ENCODE assay signal across 8 cellular contexts in the genomic region with DNA sequence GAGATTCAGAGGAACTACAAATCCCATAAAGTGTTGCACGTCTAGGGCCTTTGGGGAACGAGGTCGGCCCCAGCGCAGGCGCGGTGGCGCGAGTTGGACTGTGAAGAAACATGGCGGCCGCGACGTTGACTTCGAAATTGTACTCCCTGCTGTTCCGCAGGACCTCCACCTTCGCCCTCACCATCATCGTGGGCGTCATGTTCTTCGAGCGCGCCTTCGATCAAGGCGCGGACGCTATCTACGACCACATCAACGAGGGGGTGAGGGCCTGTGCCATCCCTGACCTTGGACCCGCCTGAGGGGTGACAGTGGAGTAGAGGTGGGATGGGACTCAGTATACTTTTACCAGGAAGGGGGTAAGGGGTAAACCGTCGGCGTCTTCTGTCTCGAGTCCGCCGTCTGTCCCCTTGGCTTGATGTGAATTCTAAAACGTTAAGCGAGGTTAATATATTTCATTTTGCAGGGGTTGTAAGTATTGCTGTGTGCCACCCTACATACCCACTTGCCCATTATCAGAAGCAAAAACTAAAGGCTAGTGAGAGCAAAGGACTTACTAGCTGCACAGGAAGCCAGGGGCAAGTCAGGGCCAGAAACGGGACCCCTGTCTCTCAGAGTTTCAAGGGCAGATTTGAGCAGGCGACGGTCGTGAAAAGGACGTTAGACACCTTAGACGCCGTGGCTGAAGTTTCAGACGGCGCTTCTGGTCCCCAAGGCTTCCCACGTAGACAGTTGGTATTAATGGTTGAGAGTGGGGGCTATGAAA.
DNase-seq lines count a peak whose midpoint lies in the region; ATAC-seq and TF ChIP-seq lines count a peak whose summit lies in the region.

Gene UQCR10 (plus strand): TSS at position 81 of the 763 bp plus-strand sequence. CDS start 30 bp downstream, at position 111.

- in situ Hi-C loops in astrocyte of the cerebellum (cut with HindIII; ENCODE audit: low sequenced_read_pairs), result no loop called here

- peak within 1 kb of the TSS; percentile 100 for H3K4me3 ChIP-seq in astrocyte of the cerebellum (ENCODE audit: low read depth, low read length)
- peak within 1 kb of the TSS; percentile 95 for H3K4me3 ChIP-seq in retinal pigment epithelial cell (ENCODE audit: low read length)

- peak; percentile 63 for ATAC-seq in HG02870 (IDR thresholded peaks at IDR 0.05; ENCODE audit: unreplicated experiment)

- TF ChIP-seq CTCF in astrocyte of the cerebellum (IDR thresholded peaks at IDR 0.05; ENCODE audit: low read depth, low read length, missing control alignments), result no peak
- TF ChIP-seq CTCF in retinal pigment epithelial cell (conservative IDR thresholded peaks at IDR 0.05; ENCODE audit: low read depth, low read length), result no peak

- DNase-seq in NCI-H1694 treated with DMSO at 0.1 percent for 48 hours (lab: John Stamatoyannopoulos, UW) (peak; percentile 97), T-helper 9 cell (peak; percentile 88), astrocyte of the cerebellum (ENCODE audit: low read depth) (peak; percentile 80), hypothalamus (lab: John Stamatoyannopoulos, UW) (peak; percentile 22 to 99 (median 81)), retinal pigment epithelial cell (ENCODE audit: low read depth) (peak; percentile 61), inferior parietal cortex (ENCODE audit: extremely low spot score) (no peak)

- TF ChIP-seq POLR2A in GM15510 (IDR thresholded peaks at IDR 0.05; ENCODE audit: borderline replicate concordance, extremely low read depth, insufficient read length), result peak; percentile 81
